Comparison of ENCODE assay signal across 8 cellular contexts in genomic region chr1:87292684-87293493, GRCh38.
DNase-seq lines count a peak whose midpoint lies in the region; ATAC-seq and TF ChIP-seq lines count a peak whose summit lies in the region.

No MANE protein-coding gene starts in this region.

- DNase-seq in NCI-H526 treated with DMSO at 0.1 percent for 48 hours (lab: John Stamatoyannopoulos, UW) (peak; percentile 56), middle frontal gyrus (ENCODE audit: extremely low spot score, low spot score) (peak; percentile 22)
- DNase-seq in activated CD4-positive, alpha-beta T cell treated with anti-CD3 and anti-CD28 coated beads, Interleukin-2, amount 50 U/mL, for 48 hours = peak; percentile 53 to 65
- peak; percentile 49 for DNase-seq in effector CD8-positive, alpha-beta T cell (lab: John Stamatoyannopoulos, UW)
- DNase-seq in stimulated activated CD8-positive, alpha-beta memory T cell treated with anti-CD3 and anti-CD28 coated beads, Interleukin-7, amount 100 ng/mL, for 4 hours (ENCODE audit: low read depth in 2 of 2) = peak; percentile 21 to 39

- ATAC-seq in HG03280 (IDR thresholded peaks at IDR 0.05; ENCODE audit: unreplicated experiment) (peak; percentile 75), HG02571 (IDR thresholded peaks at IDR 0.05; ENCODE audit: unreplicated experiment) (no peak)

- peak; percentile 53 for TF ChIP-seq CTCF in GM12874 (IDR thresholded peaks at IDR 0.05; ENCODE audit: insufficient read depth, low read depth, low read length)
